ENCODE assay signal across 18 cellular contexts in genomic region chr14:39666386-39666785, GRCh38.
"Had no signal": no experiment of that assay in that cellular context is flagged by ENCODE, and none has a peak within 500 bp of the region (broad histone marks: within the 10 kb centered on the region; RNA-seq: fewer than 3 reads in every experiment).

No MANE protein-coding gene starts in this region.

- ATAC-seq: activated CD4-positive, alpha-beta T cell treated with anti-CD3 and anti-CD28 coated beads for 36 hours; activated CD8-positive, alpha-beta memory T cell treated with anti-CD3 and anti-CD28 coated beads, Interleukin-2, amount 10 ng/mL, durations not matched to agents 7 days and 5 days; body of pancreas; upper lobe of right lung had no signal

- H3K9ac ChIP-seq: neural progenitor cell had no signal

- H3K27me3 ChIP-seq: body of pancreas, colonic mucosa, esophagus muscularis mucosa, neural progenitor cell, ovary, upper lobe of right lung had no signal

- H3K9me3 ChIP-seq: body of pancreas, colonic mucosa, ovary, thoracic aorta, upper lobe of right lung had no signal

- DNase-seq: activated CD4-positive, alpha-beta memory T cell treated with anti-CD3 and anti-CD28 coated beads for 36 hours; activated CD4-positive, alpha-beta T cell treated with anti-CD3 and anti-CD28 coated beads for 36 hours; activated CD8-positive, alpha-beta memory T cell treated with anti-CD3 and anti-CD28 coated beads, Interleukin-2, amount 10 ng/mL, durations not matched to agents 7 days and 5 days; activated naive CD4-positive, alpha-beta T cell treated with anti-CD3 and anti-CD28 coated beads, Interleukin-2, amount 10 ng/mL, durations not matched to agents 7 days and 5 days; activated T-cell treated with anti-CD3 and anti-CD28 coated beads, Interleukin-2, amount 50 U/mL, for 1 hour; body of pancreas; caudate nucleus; colonic mucosa; left cardiac atrium; naive B cell; ovary; stimulated activated CD4-positive, alpha-beta T cell treated with anti-CD3 and anti-CD28 coated beads, Interleukin-12 subunit alpha, Interleukin-12 subunit beta, amount 100 ng/mL, for 4 hours; stimulated activated CD4-positive, alpha-beta T cell treated with anti-CD3 and anti-CD28 coated beads, Interleukin-2, amount 100 ng/mL, for 24 hours; upper lobe of right lung had no signal

- H3K4me1 ChIP-seq: body of pancreas, colonic mucosa, esophagus muscularis mucosa, upper lobe of right lung had no signal

- H3K36me3 ChIP-seq: colonic mucosa, esophagus muscularis mucosa, neural progenitor cell, ovary, thoracic aorta, upper lobe of right lung had no signal

- H3K4me3 ChIP-seq: body of pancreas, colonic mucosa, esophagus muscularis mucosa, lung, neural progenitor cell, ovary, thoracic aorta, upper lobe of right lung had no signal

- H3K4me2 ChIP-seq: neural progenitor cell had no signal

- H2AFZ ChIP-seq: neural progenitor cell had no signal

- H3K27ac ChIP-seq: body of pancreas, colonic mucosa, esophagus muscularis mucosa, neural progenitor cell, ovary, thoracic aorta, upper lobe of right lung had no signal
